ENCODE assay signal across 12 cellular contexts in the genomic region with DNA sequence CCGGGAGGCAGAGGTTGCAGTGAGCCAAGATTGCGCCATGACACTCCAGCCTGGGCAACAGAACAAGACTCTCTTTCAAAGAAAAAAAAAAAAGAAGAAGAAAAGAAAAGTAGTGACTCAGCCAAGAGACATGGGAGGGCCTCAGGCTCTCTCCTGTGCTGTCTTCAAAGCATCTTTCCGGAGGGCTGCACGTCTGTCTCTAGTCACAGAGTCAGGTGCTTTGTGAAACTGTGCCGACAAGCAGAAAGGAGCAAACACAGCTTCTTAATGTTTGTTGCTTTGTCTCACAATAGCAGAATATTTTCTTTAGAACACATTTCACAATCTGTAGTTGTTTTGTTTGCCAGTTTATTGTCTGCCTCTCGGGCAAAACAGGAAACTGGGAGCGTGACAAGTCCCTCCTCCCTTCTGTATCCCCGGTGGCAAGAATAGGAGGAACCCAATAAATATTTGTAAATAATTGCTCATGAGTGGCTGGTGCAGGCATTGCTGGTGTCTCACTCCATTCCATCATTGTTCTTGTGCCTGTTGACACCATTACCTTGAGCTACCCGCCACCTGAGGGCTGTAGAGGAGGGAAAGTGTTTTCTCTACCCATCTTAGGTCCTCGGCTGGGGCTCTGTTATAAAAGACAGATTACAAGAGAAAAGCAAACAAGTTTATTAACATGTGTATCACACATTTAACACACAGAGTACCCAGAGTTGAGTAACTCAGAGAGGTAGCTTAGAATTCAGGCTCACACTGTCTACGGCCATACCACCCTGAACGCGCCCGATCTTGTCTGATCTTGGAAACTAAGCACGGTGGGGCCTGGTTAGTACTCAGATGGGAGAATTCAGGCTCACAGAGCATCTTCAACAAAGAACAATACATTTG. TPM values are rescaled to one million over a fixed set of nuclear protein-coding genes. Genes with fewer than 3 reads are reported as not detected.
DNase-seq lines count a peak whose midpoint lies in the region; ATAC-seq, FAIRE-seq and TF ChIP-seq lines count a peak whose summit lies in the region.
"Had no signal": no experiment of that assay in that cellular context is flagged by ENCODE, and none has a peak within 500 bp of the region (broad histone marks: within the 10 kb centered on the region; RNA-seq: fewer than 3 reads in every experiment).

No MANE protein-coding gene starts in this region.

- WGBS in tibial nerve, 2 donors, result 51 to 52% methylated on average over 15 of the region's 15 CpGs
- 34% methylated on average over 15 of the region's 15 CpGs for WGBS in HepG2 (ENCODE audit: low lambda C conversion rate)

- intact Hi-C loops in Panc1 (cut with micrococcal nuclease; ENCODE audit: unreplicated experiment) (no loop called here), HepG2 (cut with micrococcal nuclease; ENCODE audit: unreplicated experiment) (no loop called here)

- CTCF ChIA-PET in Panc1 (lab: Charles Lee) (no interaction called here), HepG2 (lab: Yijun Ruan, JAX; ENCODE audit: low intra/inter-chr PET ratio, low total read pairs) (no interaction called here)

- ATAC-seq in activated T-cell treated with anti-CD3 and anti-CD28 coated beads, Interleukin-2, amount 50 U/mL, for 72 hours (replicated peaks in 1 of 2), result peak; percentile 44 to 50
- ATAC-seq in Panc1, result peak; percentile 54
- ATAC-seq in esophagus mucosa, result peak; percentile 65
- no peak for ATAC-seq in HepG2

- H3K9me3 ChIP-seq in Panc1 (ENCODE audit: control insufficient read depth, insufficient read depth, low read depth, low read length) (no peaks in the 10 kb centered on the region), tibial nerve (no peaks in the 10 kb centered on the region), HepG2 (ENCODE audit: low read length) (no peaks in the 10 kb centered on the region)

- H3K9ac ChIP-seq in HepG2 (ENCODE audit: insufficient read depth, low read depth, low read length), result no peak overlapping the region

- H3K4me1 ChIP-seq in Panc1 (ENCODE audit: control insufficient read depth, insufficient read depth, low read length) (no peaks in the 10 kb centered on the region), tibial nerve (peaks cover 0 to 17% (median 6%) of the 10 kb centered on the region in 4 donors), HepG2 (ENCODE audit: insufficient read depth, low read length) (0 out of 2 replicates have a peak, but pooled peaks cover 8% of the 10 kb centered on the region)

- H3K4me3 ChIP-seq in Panc1 (ENCODE audit: low read depth in 2 of 2, low read length in 2 of 2), result no peak overlapping the region
- H3K4me3 ChIP-seq in tibial nerve, result no peak overlapping the region
- H3K4me3 ChIP-seq in HepG2 (replicated peaks in 1 of 3; ENCODE audit: insufficient read depth in 1 of 3, low read depth in 2 of 3, low read length in 3 of 3), result no peak overlapping the region

- H3K4me2 ChIP-seq in HepG2 (ENCODE audit: low read depth, low read length), result no peak overlapping the region

- no peak overlapping the region for H3K27ac Mint-ChIP-seq in activated T-cell treated with anti-CD3 and anti-CD28 coated beads, Interleukin-2, amount 50 U/mL, for 72 hours

- H3K36me3 ChIP-seq in Panc1 (ENCODE audit: control insufficient read depth, insufficient read depth, low read length) (no peaks in the 10 kb centered on the region), tibial nerve (no peaks in the 10 kb centered on the region), HepG2 (replicated peaks in 1 of 2; ENCODE audit: control insufficient read depth in 1 of 2, insufficient read depth in 2 of 2, low read length in 2 of 2) (no peaks in the 10 kb centered on the region)

- TF ChIP-seq POLR2A in tibial nerve (IDR thresholded peaks at IDR 0.05) (no peak), HepG2 (IDR thresholded peaks at IDR 0.05; ENCODE audit: insufficient read depth in 1 of 2, low read depth in 2 of 2, low read length in 2 of 2) (no peak)

- no peak for FAIRE-seq in HepG2 (lab: Jason Lieb, UNC)
- FAIRE-seq: astrocyte, TTC549 had no signal

- no peak for TF ChIP-seq RAD21 in HepG2 (CRISPR knock-in tag; IDR thresholded peaks at IDR 0.05)

- H4K20me1 ChIP-seq in HepG2 (ENCODE audit: insufficient read depth, low read length), result no peaks in the 10 kb centered on the region

- no peak overlapping the region for H2AFZ ChIP-seq in HepG2 (ENCODE audit: low read length)

- BruUV-seq in Panc1 (replicated peaks; lab: Mats Ljungman, UMichigan) (no TSS peak), HepG2 (replicated peaks; lab: Mats Ljungman, UMichigan) (no TSS peak)

- no peaks in the 10 kb centered on the region for H3K79me2 ChIP-seq in HepG2 (ENCODE audit: insufficient read depth, low read length)

- H3K27me3 Mint-ChIP-seq in activated T-cell treated with anti-CD3 and anti-CD28 coated beads, Interleukin-2, amount 50 U/mL, for 72 hours (ENCODE audit: low read depth), result no peaks in the 10 kb centered on the region

- peak in 1 of 2 donors; percentile 19 for DNase-seq in activated T-cell treated with anti-CD3 and anti-CD28 coated beads, Interleukin-2, amount 50 U/mL, for 72 hours
- no peak for DNase-seq in activated T-cell treated with anti-CD3 and anti-CD28 coated beads, Interleukin-2, amount 50 U/mL, for 1 hour
- DNase-seq in Panc1 (ENCODE audit: low read depth, low spot score) (no peak), tibial nerve (ENCODE audit: low spot score in 2 of 2) (no peak), DMS 273 (lab: John Stamatoyannopoulos, UW; ENCODE audit: unreplicated experiment) (no peak), HepG2 (ENCODE audit: low spot score) (no peak), DMS114 treated with DMSO at 0.1 percent for 48 hours (lab: John Stamatoyannopoulos, UW; ENCODE audit: unreplicated experiment) (no peak)
- DNase-seq: NCI-H1436 treated with DMSO at 0.1 percent for 48 hours had no signal

- H3K27ac ChIP-seq in Panc1 (ENCODE audit: low read length) (no peak overlapping the region), tibial nerve (peak overlapping the region; percentile 26 to 85 (median 62)), HepG2 (ENCODE audit: extremely low read length, insufficient read depth, low read length) (no peak overlapping the region)

- no peaks in the 10 kb centered on the region for H3K9me3 Mint-ChIP-seq in activated T-cell treated with anti-CD3 and anti-CD28 coated beads, Interleukin-2, amount 50 U/mL, for 72 hours

- TF ChIP-seq CTCF in Panc1 (IDR thresholded peaks at IDR 0.05), result no peak
- no peak for TF ChIP-seq CTCF in tibial nerve (IDR thresholded peaks at IDR 0.05)
- no peak for TF ChIP-seq CTCF in HepG2 (CRISPR knock-in tag; IDR thresholded peaks at IDR 0.05)

- in situ Hi-C loops in Panc1 (cut with HindIII; ENCODE audit: low pct_unique_long_range_greater_than_20kb, low sequenced_read_pairs) (no loop called here), HepG2 (cut with HindIII; ENCODE audit: extremely low pct_ligation_motif_present, low pct_unique_long_range_greater_than_20kb) (no loop called here)

- H3K4me3 Mint-ChIP-seq in activated T-cell treated with anti-CD3 and anti-CD28 coated beads, Interleukin-2, amount 50 U/mL, for 72 hours, result no peak overlapping the region

- H3K27me3 ChIP-seq in Panc1 (ENCODE audit: control insufficient read depth, insufficient read depth, low read length) (no peaks in the 10 kb centered on the region), tibial nerve (no peaks in the 10 kb centered on the region), HepG2 (ENCODE audit: control insufficient read depth in 1 of 2, insufficient read depth in 2 of 2, low read length in 2 of 2) (peaks cover 10 to 39% of the 10 kb centered on the region in 2 experiments; a peak in 3 of 5 replicates)

- POLR2A ChIA-PET in Panc1 (lab: Charles Lee) (interaction anchor here (0.6 to 1.0 kb wide), 2 partner anchors 10 to 28 kb away, joined by 3 read pairs; no protein-coding TSS in a partner anchor), HepG2 (lab: Yijun Ruan, JAX) (interaction anchor here (1.7 kb wide), 1 partner anchor 28 kb away, joined by 5 read pairs; no protein-coding TSS in a partner anchor)

- TF ChIP-seq EP300 in tibial nerve (IDR thresholded peaks at IDR 0.05) (no peak), HepG2 (IDR thresholded peaks at IDR 0.05; ENCODE audit: low read depth in 2 of 2, low read length in 2 of 2) (no peak), HepG2 (CRISPR knock-in tag; IDR thresholded peaks at IDR 0.05; ENCODE audit: borderline replicate concordance) (no peak)

- peaks cover 11% of the 10 kb centered on the region for H3K4me1 Mint-ChIP-seq in activated T-cell treated with anti-CD3 and anti-CD28 coated beads, Interleukin-2, amount 50 U/mL, for 72 hours (ENCODE audit: low read depth)

- no peaks in the 10 kb centered on the region for H3K36me3 Mint-ChIP-seq in activated T-cell treated with anti-CD3 and anti-CD28 coated beads, Interleukin-2, amount 50 U/mL, for 72 hours (ENCODE audit: insufficient read depth in 2 of 2)

RNA-seq across cellular contexts. Expression of a gene that starts 5.5 kb away (rescaled TPM):
- total RNA-seq in activated T-cell treated with anti-CD3 and anti-CD28 coated beads, Interleukin-2, amount 50 U/mL, for 72 hours, result not detected
- total RNA-seq in Panc1 (2021; ENCODE audit: unreplicated experiment), result not detected
- polyA plus RNA-seq in Panc1 (2012; ENCODE audit: insufficient read length), result not detected
- total RNA-seq in esophagus mucosa, result not detected
- total RNA-seq in tibial nerve, result not detected
- 0.42 TPM in 1 of 2 replicates, not detected in the other for total RNA-seq in HepG2 (2016; rRNA removed; fragmentation: Illumina TruSeq; extraction: Trizol)
- not detected in 2 replicates for total RNA-seq in HepG2 (2016; cell fraction: cytosol; rRNA removed; fragmentation: Illumina TruSeq; extraction: Trizol; ENCODE audit: low read depth)
- 0.52 TPM in 1 of 2 replicates, not detected in the other for total RNA-seq in HepG2 (2016; cell fraction: insoluble cytoplasmic fraction; rRNA removed; fragmentation: Illumina TruSeq; extraction: Trizol)
- not detected in 2 replicates for total RNA-seq in HepG2 (2016; cell fraction: membrane; rRNA removed; fragmentation: Illumina TruSeq; extraction: Trizol)
- total RNA-seq in HepG2 (2016; cell fraction: nucleus; rRNA removed; fragmentation: Illumina TruSeq; extraction: Trizol), result 1.4 TPM in 1 of 2 replicates, not detected in the other
- polyA plus RNA-seq in HepG2 (2011; rRNA removed), result 0.32 and 0.65 TPM in 2 replicates
- polyA plus RNA-seq in HepG2 (2011; cell fraction: cytosol; rRNA removed), result 0.32 and 0.93 TPM in 2 replicates
- polyA plus RNA-seq in HepG2 (2011; cell fraction: nucleus; rRNA removed), result not detected in 2 replicates
- polyA plus RNA-seq in HepG2 (2012), result 0.56 and 4.9 TPM in 2 replicates
- not detected in 2 replicates for polyA plus RNA-seq in HepG2 (2016; cell fraction: cytosol; fragmentation: Illumina TruSeq; extraction: Trizol; ENCODE audit: low read depth)
- 1.1 TPM in 1 of 2 replicates, not detected in the other for polyA plus RNA-seq in HepG2 (2016; cell fraction: insoluble cytoplasmic fraction; fragmentation: Illumina TruSeq; extraction: Trizol; ENCODE audit: low read depth)
- not detected in 2 replicates for polyA plus RNA-seq in HepG2 (2016; cell fraction: membrane; fragmentation: Illumina TruSeq; extraction: Trizol; ENCODE audit: low read depth)
- polyA plus RNA-seq in HepG2 (2016; cell fraction: nucleus; fragmentation: Illumina TruSeq; extraction: Trizol; ENCODE audit: insufficient read depth, low read depth), result 1.4 TPM in 1 of 2 replicates, not detected in the other
- polyA minus RNA-seq in HepG2 (2011; rRNA and poly(A)+ RNA removed; ENCODE audit: low replicate concordance), result 0.58 TPM in 1 of 2 replicates, not detected in the other
- not detected in 2 replicates for polyA minus RNA-seq in HepG2 (2011; cell fraction: cytosol; rRNA and poly(A)+ RNA removed)
- not detected in 2 replicates for polyA minus RNA-seq in HepG2 (2011; cell fraction: nucleus; rRNA and poly(A)+ RNA removed)
- total RNA-seq: astrocyte, pulmonary artery endothelial cell had no signal

RNA-seq across cellular contexts. Expression of a gene that starts 16.8 kb away (rescaled TPM):
- under 1 TPM; 0.17 to 0.21 TPM for total RNA-seq in activated T-cell treated with anti-CD3 and anti-CD28 coated beads, Interleukin-2, amount 50 U/mL, for 72 hours
- total RNA-seq in Panc1 (2021; ENCODE audit: unreplicated experiment) (11.6 TPM), esophagus mucosa (1.4 TPM), tibial nerve (1 to 10 TPM in 1 of 4 donors, under 1 TPM in 1, not detected in 2; 0.98 to 1.8 TPM), HepG2 (2016; rRNA removed; fragmentation: Illumina TruSeq; extraction: Trizol) (0.07 and 0.08 TPM in 2 replicates)
- 16.4 TPM for polyA plus RNA-seq in Panc1 (2012; ENCODE audit: insufficient read length)
- total RNA-seq in HepG2 (2016; cell fraction: cytosol; rRNA removed; fragmentation: Illumina TruSeq; extraction: Trizol; ENCODE audit: low read depth), result not detected in 2 replicates
- total RNA-seq in HepG2 (2016; cell fraction: insoluble cytoplasmic fraction; rRNA removed; fragmentation: Illumina TruSeq; extraction: Trizol), result 0.07 and 0.11 TPM in 2 replicates
- total RNA-seq in HepG2 (2016; cell fraction: membrane; rRNA removed; fragmentation: Illumina TruSeq; extraction: Trizol), result 0.03 TPM in 1 of 2 replicates, not detected in the other
- 0.12 TPM in 1 of 2 replicates, not detected in the other for total RNA-seq in HepG2 (2016; cell fraction: nucleus; rRNA removed; fragmentation: Illumina TruSeq; extraction: Trizol)
- polyA plus RNA-seq in HepG2 (2011; rRNA removed), result 0.07 and 0.30 TPM in 2 replicates
- polyA plus RNA-seq in HepG2 (2011; cell fraction: cytosol; rRNA removed), result 0.07 and 0.08 TPM in 2 replicates
- polyA plus RNA-seq in HepG2 (2011; cell fraction: nucleus; rRNA removed), result 1.1 TPM in 2 replicates
- polyA plus RNA-seq in HepG2 (2012), result 0.13 and 0.19 TPM in 2 replicates
- not detected in 2 replicates for polyA plus RNA-seq in HepG2 (2016; cell fraction: cytosol; fragmentation: Illumina TruSeq; extraction: Trizol; ENCODE audit: low read depth)
- polyA plus RNA-seq in HepG2 (2016; cell fraction: insoluble cytoplasmic fraction; fragmentation: Illumina TruSeq; extraction: Trizol; ENCODE audit: low read depth), result 0.11 TPM in 1 of 2 replicates, not detected in the other
- not detected in 2 replicates for polyA plus RNA-seq in HepG2 (2016; cell fraction: membrane; fragmentation: Illumina TruSeq; extraction: Trizol; ENCODE audit: low read depth)
- polyA plus RNA-seq in HepG2 (2016; cell fraction: nucleus; fragmentation: Illumina TruSeq; extraction: Trizol; ENCODE audit: insufficient read depth, low read depth), result 0.11 and 0.15 TPM in 2 replicates
- polyA minus RNA-seq in HepG2 (2011; rRNA and poly(A)+ RNA removed; ENCODE audit: low replicate concordance), result 0.07 TPM in 1 of 2 replicates, not detected in the other
- polyA minus RNA-seq in HepG2 (2011; cell fraction: cytosol; rRNA and poly(A)+ RNA removed), result not detected in 2 replicates
- 0.12 and 0.26 TPM in 2 replicates for polyA minus RNA-seq in HepG2 (2011; cell fraction: nucleus; rRNA and poly(A)+ RNA removed)

RNA-seq across cellular contexts. Expression of a gene that starts 29.0 kb away (rescaled TPM):
- total RNA-seq in activated T-cell treated with anti-CD3 and anti-CD28 coated beads, Interleukin-2, amount 50 U/mL, for 72 hours, result 1,000 to 10,000 TPM; 2,404 to 2,458 TPM
- total RNA-seq in Panc1 (2021; ENCODE audit: unreplicated experiment) (747 TPM), esophagus mucosa (725 TPM), tibial nerve (100 to 1,000 TPM; 172 to 458 (median 243) TPM), HepG2 (2016; rRNA removed; fragmentation: Illumina TruSeq; extraction: Trizol) (147 and 199 TPM in 2 replicates)
- 685 TPM for polyA plus RNA-seq in Panc1 (2012; ENCODE audit: insufficient read length)
- 90.4 and 105 TPM in 2 replicates for total RNA-seq in HepG2 (2016; cell fraction: cytosol; rRNA removed; fragmentation: Illumina TruSeq; extraction: Trizol; ENCODE audit: low read depth)
- 134 and 191 TPM in 2 replicates for total RNA-seq in HepG2 (2016; cell fraction: insoluble cytoplasmic fraction; rRNA removed; fragmentation: Illumina TruSeq; extraction: Trizol)
- 209 and 226 TPM in 2 replicates for total RNA-seq in HepG2 (2016; cell fraction: membrane; rRNA removed; fragmentation: Illumina TruSeq; extraction: Trizol)
- total RNA-seq in HepG2 (2016; cell fraction: nucleus; rRNA removed; fragmentation: Illumina TruSeq; extraction: Trizol), result 237 and 265 TPM in 2 replicates
- polyA plus RNA-seq in HepG2 (2011; rRNA removed), result 388 and 517 TPM in 2 replicates
- polyA plus RNA-seq in HepG2 (2011; cell fraction: cytosol; rRNA removed), result 157 and 242 TPM in 2 replicates
- polyA plus RNA-seq in HepG2 (2011; cell fraction: nucleus; rRNA removed), result 346 and 409 TPM in 2 replicates
- polyA plus RNA-seq in HepG2 (2012), result 1,096 and 1,427 TPM in 2 replicates
- 537 and 540 TPM in 2 replicates for polyA plus RNA-seq in HepG2 (2016; cell fraction: cytosol; fragmentation: Illumina TruSeq; extraction: Trizol; ENCODE audit: low read depth)
- polyA plus RNA-seq in HepG2 (2016; cell fraction: insoluble cytoplasmic fraction; fragmentation: Illumina TruSeq; extraction: Trizol; ENCODE audit: low read depth), result 606 and 702 TPM in 2 replicates
- 490 and 548 TPM in 2 replicates for polyA plus RNA-seq in HepG2 (2016; cell fraction: membrane; fragmentation: Illumina TruSeq; extraction: Trizol; ENCODE audit: low read depth)
- 691 and 695 TPM in 2 replicates for polyA plus RNA-seq in HepG2 (2016; cell fraction: nucleus; fragmentation: Illumina TruSeq; extraction: Trizol; ENCODE audit: insufficient read depth, low read depth)
- polyA minus RNA-seq in HepG2 (2011; rRNA and poly(A)+ RNA removed; ENCODE audit: low replicate concordance), result 70.2 and 87.8 TPM in 2 replicates
- 159 and 198 TPM in 2 replicates for polyA minus RNA-seq in HepG2 (2011; cell fraction: cytosol; rRNA and poly(A)+ RNA removed)
- polyA minus RNA-seq in HepG2 (2011; cell fraction: nucleus; rRNA and poly(A)+ RNA removed), result 333 and 395 TPM in 2 replicates

Comparison
In these comparisons a context has a peak if more than half of its experiments do, and no peak if none do; other contexts are left out.
1. H3K27ac ChIP-seq: peak in tibial nerve (4 of 4); none in Panc1 (single experiment) and HepG2 (single experiment).